ENCODE assay signal across 8 cellular contexts in genomic region chrX:78105944-78106650, GRCh38. TPM values are rescaled to one million over a fixed set of nuclear protein-coding genes. Genes with fewer than 3 reads are reported as not detected.
DNase-seq lines count a peak whose midpoint lies in the region; ATAC-seq and TF ChIP-seq lines count a peak whose summit lies in the region.

No MANE protein-coding gene starts in this region.

- no peaks in the 10 kb centered on the region for H3K27me3 ChIP-seq in liver (ENCODE audit: control insufficient read depth in 4 of 4, insufficient read depth in 4 of 4, low read length in 3 of 4)
- no peaks in the 10 kb centered on the region for H3K27me3 ChIP-seq in vagina
- no peaks in the 10 kb centered on the region for H3K27me3 ChIP-seq in left lung

- H3K4me3 ChIP-seq in liver (ENCODE audit: low read depth in 1 of 3, low read length in 3 of 3) (peak overlapping the region in 2 of 3 donors; percentile 27 to 92), vagina (peak overlapping the region; percentile 61 to 76), left lung (peak overlapping the region in 1 of 2 donors; percentile 67)

- TF ChIP-seq RAD21 in liver (IDR thresholded peaks at IDR 0.05), result no peak

- H3K9ac ChIP-seq in liver (ENCODE audit: low read depth in 1 of 2, low read length in 2 of 2), result no peak overlapping the region

- no peak for TF ChIP-seq CTCF in liver (IDR thresholded peaks at IDR 0.05; ENCODE audit: low read depth, low read length, missing input control)
- no peak for TF ChIP-seq CTCF in vagina (IDR thresholded peaks at IDR 0.05)
- TF ChIP-seq CTCF in left lung (IDR thresholded peaks at IDR 0.05), result no peak

- peak; percentile 33 for DNase-seq in stimulated activated CD4-positive, alpha-beta T cell treated with anti-CD3 and anti-CD28 coated beads, Interleukin-15, amount 100 ng/mL, for 24 hours
- no peak for DNase-seq in stimulated activated CD4-positive, alpha-beta T cell treated with anti-CD3 and anti-CD28 coated beads, Interleukin-4, amount 100 ng/mL, for 24 hours
- DNase-seq in activated naive CD4-positive, alpha-beta T cell treated with anti-CD3 and anti-CD28 coated beads, Interleukin-2, amount 50 U/mL, for 16 hours, result peak; percentile 20
- DNase-seq in vagina (ENCODE audit: extremely low spot score in 2 of 2), result no peak
- DNase-seq in NCI-H2171 (lab: John Stamatoyannopoulos, UW), result no peak
- no peak for DNase-seq in left lung

- intact Hi-C loops in vagina (cut with DNase I), result no loop called here
- intact Hi-C loops in left lung (cut with DNase I), result no loop called here

- H3K27ac ChIP-seq in liver (ENCODE audit: low read depth in 1 of 2, low read length in 2 of 2) (peak overlapping the region; percentile 88 to 100), vagina (peak overlapping the region; percentile 86), left lung (peak overlapping the region in 1 of 2 donors; percentile 97)

- H3K9me3 ChIP-seq in liver (ENCODE audit: control insufficient read depth in 4 of 4, low read length in 3 of 4) (peaks cover 0 to 4% (median 0%) of the 10 kb centered on the region in 4 donors), vagina (no peaks in the 10 kb centered on the region), left lung (no peaks in the 10 kb centered on the region)

- TF ChIP-seq POLR2A in vagina (IDR thresholded peaks at IDR 0.05), result no peak

- peaks cover 10 to 18% (median 14%) of the 10 kb centered on the region in 4 donors for H3K4me1 ChIP-seq in liver (ENCODE audit: control insufficient read depth in 4 of 4, insufficient read depth in 4 of 4, low read length in 3 of 4)
- peaks cover 35% of the 10 kb centered on the region for H3K4me1 ChIP-seq in vagina
- peaks cover 8 to 52% of the 10 kb centered on the region in 2 donors for H3K4me1 ChIP-seq in left lung

- WGBS in liver, result 59% methylated on average over 11 of the region's 11 CpGs

- H3K36me3 ChIP-seq in liver (ENCODE audit: control insufficient read depth in 4 of 4, insufficient read depth in 3 of 4, low read depth in 1 of 4, low read length in 3 of 4) (no peaks in the 10 kb centered on the region), vagina (no peaks in the 10 kb centered on the region), left lung (peaks cover 0 to 12% of the 10 kb centered on the region in 2 donors)

- no peak for ATAC-seq in left lung
- no peak for ATAC-seq in GM18907 (IDR thresholded peaks at IDR 0.05; ENCODE audit: unreplicated experiment)

TF ChIP-seq in liver, 16 proteins besides CTCF, POLR2A, EP300 and RAD21:
- no peak for TF ChIP-seq HNF4G (IDR thresholded peaks at IDR 0.05)
- no peak for TF ChIP-seq SP1 (IDR thresholded peaks at IDR 0.05)
- TF ChIP-seq HNF4A (conservative IDR thresholded peaks at IDR 0.05), result no peak
- TF ChIP-seq TAF1 (conservative IDR thresholded peaks at IDR 0.05), result no peak
- TF ChIP-seq FOXA2 (IDR thresholded peaks at IDR 0.05), result no peak
- no peak for TF ChIP-seq MAX (IDR thresholded peaks at IDR 0.05)
- TF ChIP-seq FOXA1 (IDR thresholded peaks at IDR 0.05), result no peak
- no peak for TF ChIP-seq ZBTB33 (IDR thresholded peaks at IDR 0.05)
- TF ChIP-seq REST (IDR thresholded peaks at IDR 0.05), result no peak
- TF ChIP-seq NR2F2 (IDR thresholded peaks at IDR 0.05), result no peak
- no peak for TF ChIP-seq ATF3 (IDR thresholded peaks at IDR 0.05)
- TF ChIP-seq EGR1 (IDR thresholded peaks at IDR 0.05; ENCODE audit: low read depth in 2 of 2), result no peak
- TF ChIP-seq GABPA (IDR thresholded peaks at IDR 0.05 in 1 of 2, conservative IDR thresholded peaks at IDR 0.05 in 1 of 2), result no peak
- TF ChIP-seq RXRA (IDR thresholded peaks at IDR 0.05), result no peak
- TF ChIP-seq YY1 (IDR thresholded peaks at IDR 0.05), result no peak
- no peak for TF ChIP-seq JUND (IDR thresholded peaks at IDR 0.05)

RNA-seq across cellular contexts. Expression of gene PGK1, which starts 2.0 kb away (rescaled TPM):
- 100 to 1,000 TPM in 1 of 2 donors, 10 to 100 TPM in 1; 70.3 to 157 TPM for total RNA-seq in liver
- 100 to 1,000 TPM; 132 to 172 TPM for polyA plus RNA-seq in liver
- total RNA-seq in vagina, result 135 TPM
- 100 to 1,000 TPM; 270 to 420 TPM for total RNA-seq in left lung

RNA-seq across cellular contexts. Expression of gene TAF9B, which starts 33.4 kb away (rescaled TPM):
- total RNA-seq in liver (1 to 10 TPM; 7.9 to 9.0 TPM), vagina (14.2 TPM), left lung (10 to 100 TPM; 13.9 to 15.9 TPM)
- 1 to 10 TPM; 4.9 to 7.3 TPM for polyA plus RNA-seq in liver

Comparison
In these comparisons a context has a peak if more than half of its experiments do, and no peak if none do; other contexts are left out.
1. DNase-seq: peak in stimulated activated CD4-positive, alpha-beta T cell treated with anti-CD3 and anti-CD28 coated beads, Interleukin-15, amount 100 ng/mL, for 24 hours (single experiment) and activated naive CD4-positive, alpha-beta T cell treated with anti-CD3 and anti-CD28 coated beads, Interleukin-2, amount 50 U/mL, for 16 hours (single experiment); none in stimulated activated CD4-positive, alpha-beta T cell treated with anti-CD3 and anti-CD28 coated beads, Interleukin-4, amount 100 ng/mL, for 24 hours (single experiment), vagina (0 of 2), NCI-H2171 (single experiment) and left lung (0 of 2).